In the genomic region with DNA sequence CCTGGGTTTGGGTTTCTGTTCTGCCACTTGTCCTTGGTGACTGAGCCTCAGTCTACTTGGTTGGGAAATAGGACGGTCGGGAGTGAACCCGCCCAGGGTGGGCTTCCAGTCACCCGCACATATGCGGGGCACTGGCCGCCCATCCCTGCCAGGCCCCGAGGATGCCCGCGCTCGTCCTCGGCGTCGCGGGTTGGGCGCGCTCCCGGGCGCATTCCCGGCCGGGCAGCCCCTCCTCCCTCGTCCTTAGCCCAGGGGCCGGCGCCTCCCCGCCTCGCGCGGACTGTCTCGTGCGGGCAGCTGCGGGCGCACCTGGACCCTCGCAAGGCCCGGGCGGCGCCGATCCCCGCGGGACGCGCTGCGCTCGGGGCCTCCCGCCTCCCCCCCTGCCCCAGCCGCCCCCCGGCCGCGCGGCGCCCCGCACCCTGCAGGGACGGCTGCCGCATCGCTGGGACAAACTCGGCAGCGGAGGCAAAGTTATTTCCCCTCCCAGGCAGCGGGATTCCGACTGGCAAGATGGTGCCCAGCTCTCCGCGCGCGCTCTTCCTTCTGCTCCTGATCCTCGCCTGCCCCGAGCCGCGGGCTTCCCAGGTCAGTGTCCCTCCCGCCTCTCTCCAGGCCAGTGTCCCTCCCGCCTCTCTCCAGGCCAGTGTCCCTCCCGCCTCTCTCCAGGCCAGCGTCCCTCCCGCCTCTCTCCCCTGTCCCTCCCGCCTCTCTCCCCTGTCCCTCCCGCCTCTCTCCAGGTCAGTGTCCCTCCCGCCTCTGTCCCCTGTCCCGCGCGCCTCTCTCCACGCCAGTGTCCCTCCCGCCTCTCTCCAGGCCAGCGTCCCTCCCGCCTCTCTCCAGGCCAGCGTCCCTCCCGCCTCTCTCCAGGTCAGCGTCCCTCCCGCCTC, we compare ENCODE assay signal across 8 cellular contexts. TPM values are rescaled to one million over a fixed set of nuclear protein-coding genes. Genes with fewer than 3 reads are reported as not detected.
DNase-seq lines count a peak whose midpoint lies in the region; ATAC-seq, FAIRE-seq and TF ChIP-seq lines count a peak whose summit lies in the region.

FBLN7 (plus strand) TSS at position 243 of the 890 bp plus-strand sequence; CDS start at position 514, 271 bp downstream.

- ATAC-seq in GM23338, result peak; percentile 62
- ATAC-seq in activated T-helper 17 cell treated with anti-CD3 and anti-CD28 coated beads, Interleukin-2, amount 50 U/mL, for 72 hours (replicated peaks), result peak; percentile 40

- H3K27ac ChIP-seq in AG04450 (ENCODE audit: low read depth, low read length) (no peak within 1 kb of the TSS), GM23338 (ENCODE audit: low read depth) (no peak within 1 kb of the TSS), iPS DF 6.9 (ENCODE audit: low read length) (no peak within 1 kb of the TSS), skeletal muscle tissue (ENCODE audit: low read depth, low read length) (no peak within 1 kb of the TSS)

- H3K9me3 Mint-ChIP-seq in GM23338, result no peaks in the 10 kb centered on the region
- no peaks in the 10 kb centered on the region for H3K9me3 Mint-ChIP-seq in activated T-helper 17 cell treated with anti-CD3 and anti-CD28 coated beads, Interleukin-2, amount 50 U/mL, for 72 hours

- no peak for DNase-seq in AG04450 (ENCODE audit: low read depth, low spot score)
- peak; percentile 68 for DNase-seq in GM23338 (ENCODE audit: low spot score)
- no peak for DNase-seq in iPS DF 6.9 (ENCODE audit: low read depth, low spot score)
- no peak for DNase-seq in D721Med (ENCODE audit: insufficient read length, low spot score)
- no peak for DNase-seq in NOMO-1 treated with DMSO at 0.1 percent for 48 hours (lab: John Stamatoyannopoulos, UW; ENCODE audit: unreplicated experiment)
- DNase-seq in cortex of kidney (lab: John Stamatoyannopoulos, UW), result no peak

- POLR2A ChIA-PET in AG04450 (lab: Yijun Ruan, JAX), result interaction anchor here (0.7 kb wide), 1 partner anchor 8 kb away, joined by 3 read pairs; no protein-coding TSS in a partner anchor

- H3K4me1 Mint-ChIP-seq in GM23338, result peaks cover 14% of the 10 kb centered on the region
- H3K4me1 Mint-ChIP-seq in activated T-helper 17 cell treated with anti-CD3 and anti-CD28 coated beads, Interleukin-2, amount 50 U/mL, for 72 hours, result no peaks in the 10 kb centered on the region

- H4K20me1 ChIP-seq in GM23338 (replicated peaks; ENCODE audit: insufficient read depth), result no peaks in the 10 kb centered on the region

- H3K27me3 ChIP-seq in AG04450 (ENCODE audit: control insufficient read depth, insufficient read depth, low read length) (peaks cover 4% of the 10 kb centered on the region), GM23338 (ENCODE audit: insufficient read depth) (peaks cover 69% of the 10 kb centered on the region), iPS DF 6.9 (ENCODE audit: control insufficient read depth, insufficient read depth, low read length) (peaks cover 36% of the 10 kb centered on the region), skeletal muscle tissue (ENCODE audit: control insufficient read depth in 3 of 3, insufficient read depth in 3 of 3, low read length in 3 of 3) (peaks cover 4 to 33% (median 22%) of the 10 kb centered on the region in 3 donors)

- no CpG with 5 or more reads among the region's 84 CpGs for WGBS in iPS DF 6.9 (ENCODE audit: insufficient coverage, insufficient read length)

- 0 out of 2 replicates have a peak, but pooled peaks cover 3% of the 10 kb centered on the region for H3F3A ChIP-seq in GM23338 (replicated peaks; ENCODE audit: low read depth)

- peak within 1 kb of the TSS; percentile 81 for H3K4me3 Mint-ChIP-seq in GM23338
- peak within 1 kb of the TSS; percentile 63 for H3K4me3 Mint-ChIP-seq in activated T-helper 17 cell treated with anti-CD3 and anti-CD28 coated beads, Interleukin-2, amount 50 U/mL, for 72 hours

- H3K9me2 ChIP-seq in GM23338 (ENCODE audit: insufficient read depth), result no peaks in the 10 kb centered on the region

- H2AFZ ChIP-seq in GM23338, result peak within 1 kb of the TSS; percentile 80

- H3K4me1 ChIP-seq in GM23338 (ENCODE audit: insufficient read depth) (peaks cover 9% of the 10 kb centered on the region), iPS DF 6.9 (ENCODE audit: control insufficient read depth, insufficient read depth, low read length) (no peaks in the 10 kb centered on the region), skeletal muscle tissue (ENCODE audit: control insufficient read depth in 3 of 3, insufficient read depth in 3 of 3, low read length in 3 of 3) (peaks cover 0 to 10% (median 7%) of the 10 kb centered on the region in 3 donors)

- H3K27me3 Mint-ChIP-seq in GM23338 (ENCODE audit: insufficient read depth, low read depth, poor library complexity), result peaks cover 60% of the 10 kb centered on the region
- H3K27me3 Mint-ChIP-seq in activated T-helper 17 cell treated with anti-CD3 and anti-CD28 coated beads, Interleukin-2, amount 50 U/mL, for 72 hours, result peaks cover 15% of the 10 kb centered on the region

- no peaks in the 10 kb centered on the region for H3K36me3 ChIP-seq in GM23338 (ENCODE audit: insufficient read depth)
- no peaks in the 10 kb centered on the region for H3K36me3 ChIP-seq in iPS DF 6.9 (ENCODE audit: control insufficient read depth, insufficient read depth, low read length)
- no peaks in the 10 kb centered on the region for H3K36me3 ChIP-seq in skeletal muscle tissue (ENCODE audit: control insufficient read depth in 3 of 3, insufficient read depth in 3 of 3, low read length in 3 of 3)

- FAIRE-seq in D721Med (lab: Jason Lieb, UNC), result no peak

- peak within 1 kb of the TSS in 1 of 3 donors; percentile 4 for H3K9ac ChIP-seq in skeletal muscle tissue (ENCODE audit: low read depth in 1 of 3, low read length in 3 of 3)

- TF ChIP-seq CTCF in AG04450 (IDR thresholded peaks at IDR 0.05; ENCODE audit: low read depth, low read length) (no peak), GM23338 (conservative IDR thresholded peaks at IDR 0.05; ENCODE audit: low read depth in 2 of 2) (no peak), D721Med (IDR thresholded peaks at IDR 0.05; ENCODE audit: insufficient read depth, missing control alignments) (no peak)

- H3K4me2 ChIP-seq in GM23338, result peak within 1 kb of the TSS; percentile 90

- H3K36me3 Mint-ChIP-seq in GM23338 (ENCODE audit: low read depth), result no peaks in the 10 kb centered on the region; the same call in 2 of the 3 replicates
- no peaks in the 10 kb centered on the region for H3K36me3 Mint-ChIP-seq in activated T-helper 17 cell treated with anti-CD3 and anti-CD28 coated beads, Interleukin-2, amount 50 U/mL, for 72 hours (ENCODE audit: low read depth)

- no peaks in the 10 kb centered on the region for H3K79me2 ChIP-seq in GM23338 (replicated peaks; ENCODE audit: insufficient read depth)

- CTCF ChIA-PET in AG04450 (lab: Charles Lee), result interaction anchor here (1.5 kb wide), 1 partner anchor 17 kb away, joined by 9 read pairs; no protein-coding TSS in a partner anchor

- H3K27ac Mint-ChIP-seq in GM23338, result no peak within 1 kb of the TSS
- peak within 1 kb of the TSS; percentile 55 for H3K27ac Mint-ChIP-seq in activated T-helper 17 cell treated with anti-CD3 and anti-CD28 coated beads, Interleukin-2, amount 50 U/mL, for 72 hours

- H3K4me3 ChIP-seq in AG04450 (ENCODE audit: low read depth, low read length) (peak within 1 kb of the TSS; percentile 60), GM23338 (peak within 1 kb of the TSS; percentile 66), iPS DF 6.9 (ENCODE audit: low read length) (peak within 1 kb of the TSS; percentile 71; the same call in 1 of the 2 replicates), skeletal muscle tissue (ENCODE audit: low read length in 3 of 3) (peak within 1 kb of the TSS; percentile 63 to 77 (median 65))

- H3K9me3 ChIP-seq in AG04450 (ENCODE audit: control insufficient read depth, insufficient read depth, low read length) (no peaks in the 10 kb centered on the region; the same call in 1 of the 2 replicates), iPS DF 6.9 (ENCODE audit: control insufficient read depth, insufficient read depth, low read length) (no peaks in the 10 kb centered on the region), skeletal muscle tissue (ENCODE audit: control insufficient read depth in 3 of 3, low read length in 3 of 3) (no peaks in the 10 kb centered on the region)

RNA-seq across cellular contexts. Expression of gene FBLN7, which starts in this region (rescaled TPM):
- polyA plus RNA-seq in AG04450 (2011; rRNA removed) (0.22 and 0.37 TPM in 2 replicates), GM23338 (2016; fragmentation: Nextera tagmentation; extraction: Ambion mirVana) (0.14 and 0.16 TPM in 2 replicates)
- 0.23 TPM in 1 of 2 replicates, not detected in the other for polyA minus RNA-seq in AG04450 (2011; rRNA and poly(A)+ RNA removed)
- 1.4 TPM in 1 of 2 replicates, not detected in the other for total RNA-seq in GM23338 (2014; rRNA removed; shearing (Covaris generic))
- 10 to 100 TPM; 24.4 to 49.9 TPM for total RNA-seq in activated T-helper 17 cell treated with anti-CD3 and anti-CD28 coated beads, Interleukin-2, amount 50 U/mL, for 72 hours
- 9.9 TPM for total RNA-seq in skeletal muscle tissue
